ENCODE assay signal across 19 cellular contexts in the genomic region with DNA sequence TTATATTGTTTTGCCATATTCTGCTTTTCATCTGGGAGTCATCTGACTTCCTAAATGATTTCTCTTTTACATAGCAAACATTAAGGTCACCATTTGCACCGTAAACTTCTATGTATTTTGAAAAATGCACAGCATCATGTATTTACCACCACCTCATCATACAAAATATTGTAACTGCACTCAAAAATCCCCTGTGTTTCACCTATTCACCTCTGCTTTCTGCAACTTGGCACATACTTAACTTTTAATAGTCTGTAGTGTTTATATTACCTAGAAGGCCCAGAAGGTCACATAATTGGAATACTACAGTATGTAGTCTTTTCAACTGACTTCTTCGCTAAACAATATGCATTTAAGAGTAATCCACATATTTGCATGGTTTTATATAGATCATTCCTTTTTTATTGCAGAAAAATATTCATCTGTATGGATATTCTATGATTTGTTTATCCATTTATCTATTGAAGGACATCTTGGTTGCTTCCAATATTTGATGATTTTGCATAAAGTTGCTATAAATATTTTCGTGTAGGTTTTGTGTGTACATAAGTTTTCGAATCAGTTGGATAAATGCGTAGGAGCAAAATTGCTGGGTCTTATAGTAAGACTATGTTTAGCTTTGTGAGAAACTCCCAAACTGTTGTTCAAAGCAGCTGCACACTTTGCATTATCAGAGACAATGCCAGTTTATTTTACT.
A peak's percentile ranks its signal among the peaks of the same experiment; 100 is the strongest.
DNase-seq lines count a peak whose midpoint lies in the region; ATAC-seq, FAIRE-seq and TF ChIP-seq lines count a peak whose summit lies in the region.
"Had no signal": no experiment of that assay in that cellular context is flagged by ENCODE, and none has a peak within 500 bp of the region (broad histone marks: within the 10 kb centered on the region; RNA-seq: fewer than 3 reads in every experiment).

No MANE protein-coding gene starts in this region.

- H4K5ac ChIP-seq in IMR-90 (ENCODE audit: low read depth, low read length), result no peak overlapping the region

- no peak for DNase-seq in IMR-90
- no peak for DNase-seq in PC-3
- peak; percentile 59 for DNase-seq in endothelial cell of umbilical vein (ENCODE audit: low read depth, low spot score)
- DNase-seq in stimulated activated CD4-positive, alpha-beta T cell treated with anti-CD3 and anti-CD28 coated beads, Interleukin-15, amount 100 ng/mL, for 24 hours, result no peak
- DNase-seq in putamen (ENCODE audit: low spot score), result no peak
- no peak for DNase-seq in globus pallidus (ENCODE audit: low spot score)
- DNase-seq: CD4-positive, CD25-positive, alpha-beta regulatory T cell; CD8-positive, alpha-beta memory T cell; DMS 273 treated with DMSO at 0.1 percent for 48 hours; DMS79; EL; GDM1; H9 had no signal

- H3K9ac ChIP-seq in IMR-90 (ENCODE audit: low read depth, low read length) (no peak overlapping the region), PC-3 (ENCODE audit: low read length) (no peak overlapping the region), endothelial cell of umbilical vein (replicated peaks; ENCODE audit: extremely low read depth, insufficient read depth, low read length) (no peak overlapping the region)
- H3K9ac ChIP-seq: BLaER1 had no signal

- FAIRE-seq in endothelial cell of umbilical vein (lab: Jason Lieb, UNC), result no peak
- FAIRE-seq: D721Med, GM12878 had no signal

- in situ Hi-C loops in IMR-90 (cut with MboI; ENCODE audit: low sequenced_read_pairs), result no loop called here

- H2BK5ac ChIP-seq in IMR-90 (ENCODE audit: low read depth, low read length, poor library complexity, severe bottlenecking), result no peak overlapping the region

- H3K4me3 ChIP-seq in IMR-90 (ENCODE audit: insufficient read depth, low read depth, low read length) (no peak overlapping the region), PC-3 (ENCODE audit: low read length) (no peak overlapping the region), endothelial cell of umbilical vein (replicated peaks in 1 of 3; ENCODE audit: insufficient read depth in 1 of 3, low read depth in 1 of 3, low read length in 3 of 3) (no peak overlapping the region)
- H3K4me3 ChIP-seq: BLaER1, GM12878, GM23338 had no signal

- H3K4me2 ChIP-seq in IMR-90 (ENCODE audit: low read depth, low read length), result no peak overlapping the region
- H3K4me2 ChIP-seq in PC-3 (ENCODE audit: low read length), result 0 out of 2 replicates have a peak overlapping the region, but pooled peaks have one; percentile 18
- H3K4me2 ChIP-seq in endothelial cell of umbilical vein (ENCODE audit: insufficient read depth, low read length), result no peak overlapping the region
- H3K4me2 ChIP-seq: BLaER1, GM23338 had no signal

- H3K27ac ChIP-seq in IMR-90 (ENCODE audit: insufficient read depth, low read length), result no peak overlapping the region
- peak overlapping the region; percentile 38; the same call in 1 of the 2 replicates for H3K27ac ChIP-seq in PC-3 (ENCODE audit: low read length)
- no peak overlapping the region for H3K27ac ChIP-seq in endothelial cell of umbilical vein (ENCODE audit: insufficient read depth, low read depth, low read length)
- H3K27ac ChIP-seq: BLaER1, C4-2B had no signal

- H3F3A ChIP-seq in PC-3 (ENCODE audit: low read length, unreplicated experiment), result no peaks in the 10 kb centered on the region

- no peak overlapping the region for H2BK120ac ChIP-seq in IMR-90 (ENCODE audit: low read depth, low read length)

- H2BK15ac ChIP-seq in IMR-90 (ENCODE audit: low read depth, low read length), result no peak overlapping the region

- H3K27me3 ChIP-seq in IMR-90 (ENCODE audit: control insufficient read depth, insufficient read depth, low read length) (no peaks in the 10 kb centered on the region), PC-3 (ENCODE audit: low read length) (no peaks in the 10 kb centered on the region), endothelial cell of umbilical vein (ENCODE audit: control insufficient read depth in 2 of 2, insufficient read depth in 2 of 2, low read length in 2 of 2) (no peaks in the 10 kb centered on the region)
- H3K27me3 ChIP-seq: BLaER1 had no signal

- H4K91ac ChIP-seq in IMR-90 (ENCODE audit: insufficient read depth, low read depth, low read length), result no peak overlapping the region

- WGBS in IMR-90 (ENCODE audit: extremely low coverage in 2 of 2, insufficient read length in 1 of 2), 2 experiments, result no CpG with 5 or more reads among the region's 5 CpGs

- POLR2A ChIA-PET in IMR-90 (lab: Charles Lee; ENCODE audit: unreplicated experiment), result no interaction called here
- POLR2A ChIA-PET in PC-3 (lab: Charles Lee; ENCODE audit: unreplicated experiment), result no interaction called here
- POLR2A ChIA-PET in endothelial cell of umbilical vein (lab: Charles Lee), result no interaction called here

- H3K9me1 ChIP-seq in IMR-90 (ENCODE audit: insufficient read depth, low read length) (no peaks in the 10 kb centered on the region), endothelial cell of umbilical vein (replicated peaks; ENCODE audit: control insufficient read depth, extremely low read depth, insufficient read depth, low read length) (no peaks in the 10 kb centered on the region)

- H3K23ac ChIP-seq in IMR-90 (ENCODE audit: low read depth, low read length), result no peak overlapping the region

- no peaks in the 10 kb centered on the region for H3K79me1 ChIP-seq in IMR-90 (ENCODE audit: low read depth in 1 of 2, low read length in 2 of 2)

- dilution Hi-C loops in IMR-90 (cut with HindIII; ENCODE audit: low sequenced_read_pairs, unreplicated experiment), result no loop called here
- dilution Hi-C loops in endothelial cell of umbilical vein (cut with MboI; ENCODE audit: extremely low pct_ligation_motif_present, low sequenced_read_pairs), result no loop called here

- TF ChIP-seq CTCF in IMR-90 (conservative IDR thresholded peaks at IDR 0.05; ENCODE audit: low read depth, low read length) (no peak), PC-3 (conservative IDR thresholded peaks at IDR 0.05; ENCODE audit: low read depth, low read length) (no peak), endothelial cell of umbilical vein (IDR thresholded peaks at IDR 0.05; ENCODE audit: extremely low read depth in 1 of 2, insufficient read depth in 1 of 2, low read depth in 1 of 2, low read length in 2 of 2) (no peak)

- no peak overlapping the region for H2AK9ac ChIP-seq in IMR-90 (replicated peaks; ENCODE audit: low read depth, low read length, poor library complexity)

- intact Hi-C loops in IMR-90 (cut with micrococcal nuclease) (no loop called here), PC-3 (cut with micrococcal nuclease) (no loop called here), endothelial cell of umbilical vein (cut with micrococcal nuclease) (loop anchor here (5.0 kb wide), 1 partner anchor 970 kb away; a partner anchor contains a TSS)

- H2AFZ ChIP-seq in IMR-90 (replicated peaks; ENCODE audit: low read length, poor library complexity), result no peak overlapping the region
- H2AFZ ChIP-seq in PC-3 (ENCODE audit: low read length), result no peak overlapping the region
- peak overlapping the region; percentile 8 for H2AFZ ChIP-seq in endothelial cell of umbilical vein (ENCODE audit: low read depth, low read length)
- H2AFZ ChIP-seq: GM23338 had no signal

- no TSS peak for BruUV-seq in IMR-90 (replicated peaks; lab: Mats Ljungman, UMichigan)
- BruUV-seq in PC-3 (replicated peaks; lab: Mats Ljungman, UMichigan), result no TSS peak
- no TSS peak for BruUV-seq in endothelial cell of umbilical vein (replicated peaks; lab: Mats Ljungman, UMichigan)

- no peak for ATAC-seq in IMR-90 (ENCODE audit: low read depth)
- ATAC-seq in PC-3, result no peak
- ATAC-seq: GM12878, GM23338, HCT116 had no signal

- H3K9me2 ChIP-seq in PC-3 (replicated peaks; ENCODE audit: low read length), result no peaks in the 10 kb centered on the region

- H3K36me3 ChIP-seq in IMR-90 (ENCODE audit: control insufficient read depth, insufficient read depth, low read length), result no peaks in the 10 kb centered on the region
- no peaks in the 10 kb centered on the region for H3K36me3 ChIP-seq in PC-3 (ENCODE audit: low read depth, low read length)
- no peaks in the 10 kb centered on the region for H3K36me3 ChIP-seq in endothelial cell of umbilical vein (ENCODE audit: control insufficient read depth in 2 of 2, extremely low read depth in 1 of 2, insufficient read depth in 2 of 2, low read length in 2 of 2)
- H3K36me3 ChIP-seq: BLaER1 had no signal

- H2BK20ac ChIP-seq in IMR-90 (ENCODE audit: low read depth, low read length), result no peak overlapping the region

- TF ChIP-seq RAD21 in IMR-90 (IDR thresholded peaks at IDR 0.05; ENCODE audit: low read length), result no peak

- H3K14ac ChIP-seq in IMR-90 (replicated peaks; ENCODE audit: low read depth, low read length), result no peak overlapping the region

- no peak overlapping the region for H4K8ac ChIP-seq in IMR-90 (ENCODE audit: low read depth in 2 of 2, low read length in 2 of 2)

- H3K79me2 ChIP-seq in PC-3 (ENCODE audit: low read length) (no peaks in the 10 kb centered on the region), endothelial cell of umbilical vein (ENCODE audit: control insufficient read depth, insufficient read depth, low read length) (no peaks in the 10 kb centered on the region)

- H3K18ac ChIP-seq in IMR-90 (ENCODE audit: low read depth, low read length), result no peak overlapping the region

- H4K20me1 ChIP-seq in IMR-90 (ENCODE audit: insufficient read depth, low read length) (no peaks in the 10 kb centered on the region), PC-3 (ENCODE audit: low read length) (no peaks in the 10 kb centered on the region), endothelial cell of umbilical vein (replicated peaks; ENCODE audit: control insufficient read depth, extremely low read depth, insufficient read depth, low read length) (no peaks in the 10 kb centered on the region)
- H4K20me1 ChIP-seq: BLaER1 had no signal

- CTCF ChIA-PET in IMR-90 (lab: Yijun Ruan, JAX) (no interaction called here), PC-3 (lab: Charles Lee) (no interaction called here), endothelial cell of umbilical vein (lab: Charles Lee) (interaction anchor here (1.0 kb wide), 1 partner anchor 13 kb away, joined by 3 read pairs; no protein-coding TSS in a partner anchor)

- H3K4me1 ChIP-seq in IMR-90 (ENCODE audit: control insufficient read depth, insufficient read depth, low read length) (no peaks in the 10 kb centered on the region), PC-3 (ENCODE audit: insufficient read depth, low read length) (peaks cover 13% of the 10 kb centered on the region), endothelial cell of umbilical vein (ENCODE audit: control insufficient read depth, extremely low read depth, insufficient read depth, low read length) (peaks cover 2% of the 10 kb centered on the region)
- H3K4me1 ChIP-seq: BLaER1 had no signal

- H3K9me3 ChIP-seq in IMR-90 (ENCODE audit: control insufficient read depth, insufficient read depth, low read length) (no peaks in the 10 kb centered on the region; the same call in 1 of the 2 replicates), PC-3 (ENCODE audit: low read length) (no peaks in the 10 kb centered on the region), endothelial cell of umbilical vein (replicated peaks; ENCODE audit: control insufficient read depth, insufficient read depth, low read length) (no peaks in the 10 kb centered on the region)
- H3K9me3 ChIP-seq: BLaER1 had no signal

- no peak overlapping the region for H2AK5ac ChIP-seq in IMR-90 (ENCODE audit: low read depth, low read length)

- H3K4ac ChIP-seq in IMR-90 (ENCODE audit: low read depth, low read length), result no peak overlapping the region

- TF ChIP-seq POLR2A in IMR-90 (IDR thresholded peaks at IDR 0.05; ENCODE audit: low read depth, low read length) (no peak), endothelial cell of umbilical vein (IDR thresholded peaks at IDR 0.05; ENCODE audit: low read depth, low read length) (no peak)

- H3K56ac ChIP-seq in IMR-90 (ENCODE audit: extremely low read depth, insufficient read depth, low read length), result no peak overlapping the region
